13 cellular contexts compared by ENCODE assay signal in the genomic region with DNA sequence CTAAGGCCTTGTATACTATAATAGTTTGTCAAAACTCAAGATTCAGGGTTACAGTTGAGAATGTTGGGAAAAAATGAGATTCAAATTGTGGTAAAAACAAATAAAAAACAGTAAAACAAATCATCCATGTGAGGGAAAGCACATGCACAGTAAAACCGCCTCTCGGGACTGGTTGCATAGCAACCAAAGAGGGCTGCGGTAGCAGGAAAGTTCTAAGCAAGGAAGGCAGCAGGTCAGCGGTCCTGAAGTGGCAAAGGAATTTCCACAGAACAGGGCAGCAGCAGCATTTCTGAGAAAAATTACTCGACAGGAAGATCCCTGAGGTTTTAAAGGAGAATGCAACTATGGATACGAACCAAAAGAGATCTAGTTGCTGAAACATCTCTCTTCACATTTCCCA.
DNase-seq lines count a peak whose midpoint lies in the region; ATAC-seq, FAIRE-seq and TF ChIP-seq lines count a peak whose summit lies in the region.
"Had no signal": no experiment of that assay in that cellular context is flagged by ENCODE, and none has a peak within 500 bp of the region (broad histone marks: within the 10 kb centered on the region; RNA-seq: fewer than 3 reads in every experiment).

No MANE protein-coding gene starts in this region.

- H3K4me3 Mint-ChIP-seq in activated CD4-positive, alpha-beta T cell treated with anti-CD3 and anti-CD28 coated beads, Interleukin-2, amount 10 ng/mL, durations not matched to agents 7 days and 5 days: no peak overlapping the region
- H3K4me3 Mint-ChIP-seq: activated CD8-positive, alpha-beta T cell treated with anti-CD3 and anti-CD28 coated beads, Interleukin-2, amount 10 ng/mL, durations not matched to agents 7 days and 5 days; activated naive CD4-positive, alpha-beta T cell treated with anti-CD3 and anti-CD28 coated beads, Interleukin-2, amount 50 U/mL, for 24 hours had no signal

- H3K36me3 ChIP-seq in K562 (ENCODE audit: control insufficient read depth, insufficient read depth, low read length) (no peaks in the 10 kb centered on the region), thyroid gland (no peaks in the 10 kb centered on the region)

- H3K9me3 ChIP-seq in K562 (replicated peaks; ENCODE audit: control insufficient read depth, insufficient read depth, low read depth, low read length) (no peaks in the 10 kb centered on the region), thyroid gland (no peaks in the 10 kb centered on the region)
- H3K9me3 ChIP-seq: psoas muscle had no signal

- 11% methylated on average over 6 of the region's 6 CpGs for WGBS in K562 (ENCODE audit: insufficient coverage, low coverage, missing lambda C conversion rate)
- WGBS in thyroid gland, 2 donors: 19 to 21% methylated on average over 6 of the region's 6 CpGs

- FAIRE-seq in K562 (lab: Jason Lieb, UNC): no peak

- TF ChIP-seq EP300 in K562 (IDR thresholded peaks at IDR 0.05; ENCODE audit: low read length): no peak

- no peak for TF ChIP-seq RAD21 in K562 (CRISPR knock-in tag; conservative IDR thresholded peaks at IDR 0.05 in 1 of 2, IDR thresholded peaks at IDR 0.05 in 1 of 2)

- peaks cover 11% of the 10 kb centered on the region for H3K27me3 Mint-ChIP-seq in activated CD4-positive, alpha-beta T cell treated with anti-CD3 and anti-CD28 coated beads, Interleukin-2, amount 10 ng/mL, durations not matched to agents 7 days and 5 days

- H3K4me1 Mint-ChIP-seq in activated CD4-positive, alpha-beta T cell treated with anti-CD3 and anti-CD28 coated beads, Interleukin-2, amount 10 ng/mL, durations not matched to agents 7 days and 5 days: peaks cover 4% of the 10 kb centered on the region
- H3K4me1 Mint-ChIP-seq: activated naive CD4-positive, alpha-beta T cell treated with anti-CD3 and anti-CD28 coated beads, Interleukin-2, amount 50 U/mL, for 24 hours had no signal

- H3K4me2 ChIP-seq in K562 (ENCODE audit: insufficient read depth, low read length): no peak overlapping the region

- no peaks in the 10 kb centered on the region for H3K79me2 ChIP-seq in K562 (ENCODE audit: control insufficient read depth, insufficient read depth, low read length)

- no peaks in the 10 kb centered on the region for H3K27me3 ChIP-seq in K562 (ENCODE audit: control insufficient read depth in 2 of 2, insufficient read depth in 2 of 2, low read length in 2 of 2)
- H3K27me3 ChIP-seq in thyroid gland: no peaks in the 10 kb centered on the region

- POLR2A ChIA-PET in K562 (lab: Yijun Ruan, JAX): no interaction called here
- POLR2A ChIA-PET in activated CD4-positive, alpha-beta T cell treated with anti-CD3 and anti-CD28 coated beads, Interleukin-2, amount 10 ng/mL, durations not matched to agents 7 days and 5 days (lab: Charles Lee): no interaction called here

- BruUV-seq in K562 (replicated peaks; lab: Mats Ljungman, UMichigan): no TSS peak

- H3K4me3 ChIP-seq in K562 (no peak overlapping the region), thyroid gland (replicated peaks in 1 of 3) (no peak overlapping the region)
- H3K4me3 ChIP-seq: psoas muscle had no signal

- no peak for ATAC-seq in K562
- ATAC-seq: activated CD8-positive, alpha-beta T cell treated with anti-CD3 and anti-CD28 coated beads, Interleukin-2, amount 10 ng/mL, durations not matched to agents 7 days and 5 days; psoas muscle had no signal

- H3K27ac ChIP-seq in K562 (ENCODE audit: extremely low read depth, low read depth, low read length) (no peak overlapping the region), thyroid gland (no peak overlapping the region)
- H3K27ac ChIP-seq: psoas muscle had no signal

- H3K4me1 ChIP-seq in K562 (replicated peaks in 1 of 2; ENCODE audit: control insufficient read depth in 2 of 2, insufficient read depth in 2 of 2, low read length in 2 of 2) (no peaks in the 10 kb centered on the region), thyroid gland (no peaks in the 10 kb centered on the region)
- H3K4me1 ChIP-seq: psoas muscle had no signal

- CTCF ChIA-PET in K562 (lab: Yijun Ruan, JAX; ENCODE audit: low intra/inter-chr PET ratio): no interaction called here
- CTCF ChIA-PET in activated CD4-positive, alpha-beta T cell treated with anti-CD3 and anti-CD28 coated beads, Interleukin-2, amount 10 ng/mL, durations not matched to agents 7 days and 5 days (lab: Charles Lee): no interaction called here

- peak; percentile 56 for DNase-seq in NCI-H748 (lab: John Stamatoyannopoulos, UW; ENCODE audit: unreplicated experiment)
- no peak for DNase-seq in NCI-H748 treated with DMSO at 0.1 percent for 48 hours (lab: John Stamatoyannopoulos, UW)
- peak; percentile 6 to 19 (median 10) for DNase-seq in K562 (ENCODE audit: extremely low read depth in 1 of 4, low spot score in 3 of 4)
- DNase-seq in iPS-NIHi11 (ENCODE audit: low spot score): peak; percentile 64
- DNase-seq in thyroid gland: peak; percentile 6 to 14
- DNase-seq in stimulated activated CD4-positive, alpha-beta T cell treated with anti-CD3 and anti-CD28 coated beads, Interleukin-4, amount 100 ng/mL, for 1 hour: no peak
- no peak for DNase-seq in activated CD4-positive, alpha-beta T cell treated with anti-CD3 and anti-CD28 coated beads, Interleukin-2, amount 10 ng/mL, durations not matched to agents 7 days and 5 days
- no peak for DNase-seq in activated CD4-positive, alpha-beta T cell treated with anti-CD3 and anti-CD28 coated beads, Interleukin-2, amount 50 U/mL, for 4 hours
- DNase-seq: activated CD8-positive, alpha-beta T cell treated with anti-CD3 and anti-CD28 coated beads, Interleukin-2, amount 10 ng/mL, durations not matched to agents 7 days and 5 days; head of caudate nucleus; NCI-H1092 treated with DMSO at 0.1 percent for 48 hours; psoas muscle had no signal

- no peaks in the 10 kb centered on the region for H3K9me3 Mint-ChIP-seq in activated CD4-positive, alpha-beta T cell treated with anti-CD3 and anti-CD28 coated beads, Interleukin-2, amount 10 ng/mL, durations not matched to agents 7 days and 5 days
- H3K9me3 Mint-ChIP-seq: activated naive CD4-positive, alpha-beta T cell treated with anti-CD3 and anti-CD28 coated beads, Interleukin-2, amount 50 U/mL, for 24 hours had no signal

- no peaks in the 10 kb centered on the region for H3K9me1 ChIP-seq in K562 (ENCODE audit: control insufficient read depth, insufficient read depth, low read length)

- TF ChIP-seq POLR2A in K562 (conservative IDR thresholded peaks at IDR 0.05) (no peak), thyroid gland (IDR thresholded peaks at IDR 0.05) (no peak)

- H3K9ac ChIP-seq in K562 (ENCODE audit: insufficient read depth in 1 of 2, low read depth in 2 of 2, low read length in 2 of 2): no peak overlapping the region

- no peak overlapping the region for H3K27ac Mint-ChIP-seq in activated CD4-positive, alpha-beta T cell treated with anti-CD3 and anti-CD28 coated beads, Interleukin-2, amount 10 ng/mL, durations not matched to agents 7 days and 5 days
- H3K27ac Mint-ChIP-seq: activated CD8-positive, alpha-beta T cell treated with anti-CD3 and anti-CD28 coated beads, Interleukin-2, amount 10 ng/mL, durations not matched to agents 7 days and 5 days; activated naive CD4-positive, alpha-beta T cell treated with anti-CD3 and anti-CD28 coated beads, Interleukin-2, amount 50 U/mL, for 24 hours had no signal

- H2AFZ ChIP-seq in K562 (ENCODE audit: low read depth, low read length): no peak overlapping the region

- no peaks in the 10 kb centered on the region for H4K20me1 ChIP-seq in K562 (replicated peaks; ENCODE audit: control insufficient read depth, insufficient read depth, low read length)

- in situ Hi-C loops in K562 (cut with MboI): no loop called here

- intact Hi-C loops in K562 (cut with micrococcal nuclease): no loop called here
- intact Hi-C loops in thyroid gland (cut with DNase I): loop anchor here (10.0 kb wide), 1 partner anchor 300 kb away; no protein-coding TSS in a partner anchor

- no peaks in the 10 kb centered on the region for H3K36me3 Mint-ChIP-seq in activated CD4-positive, alpha-beta T cell treated with anti-CD3 and anti-CD28 coated beads, Interleukin-2, amount 10 ng/mL, durations not matched to agents 7 days and 5 days (ENCODE audit: low read depth)
- H3K36me3 Mint-ChIP-seq: activated naive CD4-positive, alpha-beta T cell treated with anti-CD3 and anti-CD28 coated beads, Interleukin-2, amount 50 U/mL, for 24 hours had no signal

- no peak for TF ChIP-seq CTCF in K562 (IDR thresholded peaks at IDR 0.05 in 2 of 3, conservative IDR thresholded peaks at IDR 0.05 in 1 of 3; ENCODE audit: insufficient read depth in 2 of 3, low read depth in 1 of 3, low read length in 3 of 3)
- TF ChIP-seq CTCF in thyroid gland (IDR thresholded peaks at IDR 0.05): no peak

TF ChIP-seq in K562, 482 proteins besides CTCF, POLR2A, EP300 and RAD21:
- TF ChIP-seq, protein P1, sequence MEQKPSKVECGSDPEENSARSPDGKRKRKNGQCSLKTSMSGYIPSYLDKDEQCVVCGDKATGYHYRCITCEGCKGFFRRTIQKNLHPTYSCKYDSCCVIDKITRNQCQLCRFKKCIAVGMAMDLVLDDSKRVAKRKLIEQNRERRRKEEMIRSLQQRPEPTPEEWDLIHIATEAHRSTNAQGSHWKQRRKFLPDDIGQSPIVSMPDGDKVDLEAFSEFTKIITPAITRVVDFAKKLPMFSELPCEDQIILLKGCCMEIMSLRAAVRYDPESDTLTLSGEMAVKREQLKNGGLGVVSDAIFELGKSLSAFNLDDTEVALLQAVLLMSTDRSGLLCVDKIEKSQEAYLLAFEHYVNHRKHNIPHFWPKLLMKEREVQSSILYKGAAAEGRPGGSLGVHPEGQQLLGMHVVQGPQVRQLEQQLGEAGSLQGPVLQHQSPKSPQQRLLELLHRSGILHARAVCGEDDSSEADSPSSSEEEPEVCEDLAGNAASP (IDR thresholded peaks at IDR 0.05): no peak
- TF ChIP-seq RFX1 (IDR thresholded peaks at IDR 0.05): peak; percentile 75

Comparison
In these comparisons a context has a peak if more than half of its experiments do, and no peak if none do; other contexts are left out.
1. DNase-seq: peak in NCI-H748 (single experiment), K562 (4 of 4), iPS-NIHi11 (single experiment) and thyroid gland (2 of 2); none in NCI-H748 treated with DMSO at 0.1 percent for 48 hours (single experiment), stimulated activated CD4-positive, alpha-beta T cell treated with anti-CD3 and anti-CD28 coated beads, Interleukin-4, amount 100 ng/mL, for 1 hour (single experiment), activated CD4-positive, alpha-beta T cell treated with anti-CD3 and anti-CD28 coated beads, Interleukin-2, amount 10 ng/mL, durations not matched to agents 7 days and 5 days (single experiment) and activated CD4-positive, alpha-beta T cell treated with anti-CD3 and anti-CD28 coated beads, Interleukin-2, amount 50 U/mL, for 4 hours (0 of 2).